1 cellular context compared by ENCODE assay signal in genomic region chr20:37285664-37286374, GRCh38.
A peak's percentile ranks its signal among the peaks of the same experiment; 100 is the strongest.
TF ChIP-seq lines count a peak whose summit lies in the region.

No MANE protein-coding gene starts in this region.

TF ChIP-seq in HepG2, 621 proteins besides CTCF, POLR2A, EP300 and RAD21 (continued from another document and continues in another):
- TF ChIP-seq ZNF687 (CRISPR knock-in tag; IDR thresholded peaks at IDR 0.05) (peak; percentile 38; the same call in 1 of the 2 replicates), GATA4 (IDR thresholded peaks at IDR 0.05; ENCODE audit: borderline replicate concordance, low read depth) (no peak), ZBTB49 (CRISPR knock-in tag; IDR thresholded peaks at IDR 0.05; ENCODE audit: borderline replicate concordance) (no peak), NCOA1 (CRISPR knock-in tag; IDR thresholded peaks at IDR 0.05) (no peak), POLR2AphosphoS5 (IDR thresholded peaks at IDR 0.05; ENCODE audit: low read depth, low read length) (no peak), HNF4G (IDR thresholded peaks at IDR 0.05; ENCODE audit: borderline replicate concordance, low read depth, low read length) (peak; percentile 94), HNF4G (CRISPR knock-in tag; IDR thresholded peaks at IDR 0.05; ENCODE audit: borderline replicate concordance, low read depth) (peak; percentile 85; the same call in 1 of the 2 replicates), CERS6 (CRISPR knock-in tag; IDR thresholded peaks at IDR 0.05) (no peak), ZNF879 (CRISPR knock-in tag; IDR thresholded peaks at IDR 0.05) (no peak), ZNF382 (CRISPR knock-in tag; IDR thresholded peaks at IDR 0.05; ENCODE audit: borderline replicate concordance) (no peak), GABPB1 (CRISPR knock-in tag; IDR thresholded peaks at IDR 0.05) (peak; percentile 54), NKX3-1 (CRISPR knock-in tag; IDR thresholded peaks at IDR 0.05) (no peak), BRF2 (CRISPR knock-in tag; IDR thresholded peaks at IDR 0.05) (0 out of 2 replicates have a peak, but pooled peaks have one; percentile 32), ARNT (IDR thresholded peaks at IDR 0.05) (no peak), MAZ (IDR thresholded peaks at IDR 0.05; ENCODE audit: borderline replicate concordance, low read depth, low read length) (no peak), MAZ (CRISPR knock-in tag; IDR thresholded peaks at IDR 0.05; ENCODE audit: low read depth) (peak; percentile 70; the same call in 1 of the 2 replicates), PPARG (CRISPR knock-in tag; conservative IDR thresholded peaks at IDR 0.05) (peak; percentile 98), CEBPG (CRISPR knock-in tag; IDR thresholded peaks at IDR 0.05) (peak; percentile 31; the same call in 1 of the 2 replicates), HOXA9 (CRISPR knock-in tag; IDR thresholded peaks at IDR 0.05; ENCODE audit: borderline replicate concordance) (peak; percentile 67; the same call in 1 of the 2 replicates), ATF3 (CRISPR knock-in tag; IDR thresholded peaks at IDR 0.05) (no peak), IRX3 (CRISPR knock-in tag; IDR thresholded peaks at IDR 0.05; ENCODE audit: borderline replicate concordance, low read depth) (peak; percentile 53; the same call in 1 of the 2 replicates), ZNF883 (CRISPR knock-in tag; IDR thresholded peaks at IDR 0.05; ENCODE audit: not compliant biosample characterization) (no peak), DBP (CRISPR knock-in tag; IDR thresholded peaks at IDR 0.05; ENCODE audit: not compliant biosample characterization) (no peak), SNRNP70 (IDR thresholded peaks at IDR 0.05; ENCODE audit: low read depth, low read length) (no peak), TMF1 (CRISPR knock-in tag; IDR thresholded peaks at IDR 0.05; ENCODE audit: low read depth) (peak; percentile 85), SMARCC2 (IDR thresholded peaks at IDR 0.05) (no peak), FOXK2 (IDR thresholded peaks at IDR 0.05) (no peak), ZNF75D (CRISPR knock-in tag; IDR thresholded peaks at IDR 0.05; ENCODE audit: borderline replicate concordance) (no peak), KDM4B (CRISPR knock-in tag; IDR thresholded peaks at IDR 0.05) (peak; percentile 71; the same call in 1 of the 2 replicates), HINFP (CRISPR knock-in tag; IDR thresholded peaks at IDR 0.05; ENCODE audit: low read depth) (peak; percentile 68; the same call in 1 of the 2 replicates), THAP8 (CRISPR knock-in tag; IDR thresholded peaks at IDR 0.05; ENCODE audit: borderline replicate concordance) (no peak), ZNF33B (CRISPR knock-in tag; IDR thresholded peaks at IDR 0.05) (no peak), ZNF558 (CRISPR knock-in tag; IDR thresholded peaks at IDR 0.05; ENCODE audit: borderline replicate concordance) (no peak), ZFP36L1 (CRISPR knock-in tag; IDR thresholded peaks at IDR 0.05) (peak; percentile 83), LCORL (IDR thresholded peaks at IDR 0.05) (no peak), LCORL (CRISPR knock-in tag; IDR thresholded peaks at IDR 0.05) (peak; percentile 86), ZMYM2 (CRISPR knock-in tag; IDR thresholded peaks at IDR 0.05) (no peak), ETV5 (CRISPR knock-in tag; IDR thresholded peaks at IDR 0.05; ENCODE audit: borderline replicate concordance) (peak; percentile 48; the same call in 1 of the 2 replicates), ZC3H13 (CRISPR knock-in tag; IDR thresholded peaks at IDR 0.05) (peak; percentile 69; the same call in 1 of the 2 replicates), ARID2 (CRISPR knock-in tag; IDR thresholded peaks at IDR 0.05; ENCODE audit: borderline replicate concordance) (no peak), SOX13 (IDR thresholded peaks at IDR 0.05) (no peak), SOX13 (CRISPR knock-in tag; conservative IDR thresholded peaks at IDR 0.05 in 1 of 2, IDR thresholded peaks at IDR 0.05 in 1 of 2) (peak in 1 of 2 experiments; percentile 68; a peak in 1 of 4 replicates), PLRG1 (conservative IDR thresholded peaks at IDR 0.05) (no peak), ARHGAP35 (CRISPR knock-in tag; IDR thresholded peaks at IDR 0.05; ENCODE audit: borderline replicate concordance) (no peak), ISX (CRISPR knock-in tag; conservative IDR thresholded peaks at IDR 0.05) (no peak), ZNF343 (CRISPR knock-in tag; IDR thresholded peaks at IDR 0.05) (no peak), MED1 (CRISPR knock-in tag; IDR thresholded peaks at IDR 0.05) (peak; percentile 88), ZBTB26 (CRISPR knock-in tag; IDR thresholded peaks at IDR 0.05; ENCODE audit: borderline replicate concordance) (no peak; the same call in 1 of the 2 replicates), HOXA7 (CRISPR knock-in tag; IDR thresholded peaks at IDR 0.05) (no peak), ZNF326 (CRISPR knock-in tag; IDR thresholded peaks at IDR 0.05; ENCODE audit: borderline replicate concordance) (no peak), ARID5B (CRISPR knock-in tag; IDR thresholded peaks at IDR 0.05) (peak; percentile 97), ZNF792 (CRISPR knock-in tag; IDR thresholded peaks at IDR 0.05) (no peak)
